In genomic region chr3:158711886-158712285, GRCh38 we compare ENCODE assay signal across 9 cellular contexts. TPM values are rescaled to one million over a fixed set of nuclear protein-coding genes. Genes with fewer than 3 reads are reported as not detected.
DNase-seq lines count a peak whose midpoint lies in the region; ATAC-seq and TF ChIP-seq lines count a peak whose summit lies in the region.
"Had no signal": no experiment of that assay in that cellular context is flagged by ENCODE, and none has a peak within 500 bp of the region (broad histone marks: within the 10 kb centered on the region; RNA-seq: fewer than 3 reads in every experiment).

No MANE protein-coding gene starts in this region.

- TF ChIP-seq CTCF in PC-3 (conservative IDR thresholded peaks at IDR 0.05; ENCODE audit: low read depth, low read length), result no peak
- TF ChIP-seq CTCF in esophagus squamous epithelium (IDR thresholded peaks at IDR 0.05), result no peak
- TF ChIP-seq CTCF in psoas muscle (IDR thresholded peaks at IDR 0.05), result no peak
- no peak for TF ChIP-seq CTCF in thyroid gland (IDR thresholded peaks at IDR 0.05)

- POLR2A ChIA-PET in PC-3 (lab: Charles Lee; ENCODE audit: unreplicated experiment), result no interaction called here

- H3K9ac ChIP-seq in PC-3 (ENCODE audit: low read length), result no peak overlapping the region

- H3K9me2 ChIP-seq in PC-3 (replicated peaks; ENCODE audit: low read length), result no peaks in the 10 kb centered on the region

- intact Hi-C loops in PC-3 (cut with micrococcal nuclease) (no loop called here), esophagus squamous epithelium (cut with DNase I) (no loop called here), psoas muscle (cut with DNase I) (no loop called here), thyroid gland (cut with DNase I) (no loop called here)

- BruUV-seq in PC-3 (replicated peaks; lab: Mats Ljungman, UMichigan), result no TSS peak

- H3K4me2 ChIP-seq in PC-3 (ENCODE audit: low read length), result 0 out of 2 replicates have a peak overlapping the region, but pooled peaks have one; percentile 33

- CTCF ChIA-PET in PC-3 (lab: Charles Lee), result no interaction called here

- H3K27ac ChIP-seq in PC-3 (ENCODE audit: low read length) (peak overlapping the region; percentile 83), esophagus squamous epithelium (peak overlapping the region in 3 of 4 donors; percentile 26 to 63 (median 32)), psoas muscle (peak overlapping the region; percentile 23), thyroid gland (peak overlapping the region in 1 of 3 donors; percentile 14)

- H3K36me3 ChIP-seq in PC-3 (ENCODE audit: low read depth, low read length) (peaks cover 9% of the 10 kb centered on the region; the same call in 1 of the 2 replicates), esophagus squamous epithelium (peaks cover 0 to 27% (median 0%) of the 10 kb centered on the region in 3 donors), psoas muscle (ENCODE audit: insufficient read depth in 1 of 2, low read depth in 1 of 2) (peaks cover 0 to 60% of the 10 kb centered on the region in 2 donors), thyroid gland (peaks cover 0 to 8% of the 10 kb centered on the region in 2 donors)

- H3K27me3 ChIP-seq in PC-3 (ENCODE audit: low read length), result no peaks in the 10 kb centered on the region
- no peaks in the 10 kb centered on the region for H3K27me3 ChIP-seq in esophagus squamous epithelium
- H3K27me3 ChIP-seq in psoas muscle (ENCODE audit: insufficient read depth in 3 of 3, low read length in 2 of 3), result no peaks in the 10 kb centered on the region
- H3K27me3 ChIP-seq in thyroid gland, result no peaks in the 10 kb centered on the region

- peaks cover 5% of the 10 kb centered on the region; the same call in 1 of the 2 replicates for H3K79me2 ChIP-seq in PC-3 (ENCODE audit: low read length)

- no peaks in the 10 kb centered on the region for H3F3A ChIP-seq in PC-3 (ENCODE audit: low read length, unreplicated experiment)

- peaks cover 54% of the 10 kb centered on the region for H3K4me1 ChIP-seq in PC-3 (ENCODE audit: insufficient read depth, low read length)
- peaks cover 3 to 22% (median 7%) of the 10 kb centered on the region in 3 donors for H3K4me1 ChIP-seq in esophagus squamous epithelium
- H3K4me1 ChIP-seq in psoas muscle, result peaks cover 13% of the 10 kb centered on the region
- H3K4me1 ChIP-seq in thyroid gland, result peaks cover 0 to 9% of the 10 kb centered on the region in 2 donors

- DNase-seq in GM03348 (ENCODE audit: low spot score) (peak; percentile 84), PC-3 (peak; percentile 44), esophagus squamous epithelium (lab: John Stamatoyannopoulos, UW) (no peak), psoas muscle (no peak), thyroid gland (no peak), T-helper 1 cell (no peak), 8988T (no peak), NCI-H2107 treated with DMSO at 0.1 percent for 48 hours (lab: John Stamatoyannopoulos, UW; ENCODE audit: unreplicated experiment) (no peak)
- DNase-seq: activated naive CD8-positive, alpha-beta T cell treated with anti-CD3 and anti-CD28 coated beads, Interleukin-2, amount 10 ng/mL, durations not matched to agents 7 days and 5 days had no signal

- no peak overlapping the region for H2AFZ ChIP-seq in PC-3 (ENCODE audit: low read length)

- no peaks in the 10 kb centered on the region for H4K20me1 ChIP-seq in PC-3 (ENCODE audit: low read length)

- H3K4me3 ChIP-seq in PC-3 (ENCODE audit: low read length), result no peak overlapping the region
- no peak overlapping the region for H3K4me3 ChIP-seq in esophagus squamous epithelium
- no peak overlapping the region for H3K4me3 ChIP-seq in psoas muscle
- no peak overlapping the region for H3K4me3 ChIP-seq in thyroid gland (replicated peaks in 1 of 3)

- WGBS in esophagus squamous epithelium, 2 donors, result 18 to 29% methylated on average over 1 of the region's 1 CpG
- WGBS in psoas muscle, 3 donors, result 62 to 65% (median 63%) methylated on average over 1 of the region's 1 CpG
- whole genome bisulfite sequencing in thyroid gland, 2 donors, result 68 to 77% methylated on average over 1 of the region's 1 CpG

- ATAC-seq in PC-3 (no peak), psoas muscle (peak in 1 of 4 donors; percentile 34)

- TF ChIP-seq POLR2A in esophagus squamous epithelium (IDR thresholded peaks at IDR 0.05), result no peak
- no peak for TF ChIP-seq POLR2A in thyroid gland (IDR thresholded peaks at IDR 0.05)

- H3K9me3 ChIP-seq in PC-3 (ENCODE audit: low read length), result no peaks in the 10 kb centered on the region
- no peaks in the 10 kb centered on the region for H3K9me3 ChIP-seq in esophagus squamous epithelium
- no peaks in the 10 kb centered on the region for H3K9me3 ChIP-seq in psoas muscle
- no peaks in the 10 kb centered on the region for H3K9me3 ChIP-seq in thyroid gland

RNA-seq across cellular contexts. Expression of gene RARRES1, which starts 20.4 kb away (rescaled TPM):
- total RNA-seq in PC-3 (2014; rRNA removed) (0.73 TPM in 1 of 2 replicates, not detected in the other), esophagus squamous epithelium (10 to 100 TPM in 1 of 4 donors, 1 to 10 TPM in 3; 1.4 to 53.3 (median 6.4) TPM), psoas muscle (10 to 100 TPM in 1 of 4 donors, 1 to 10 TPM in 2, under 1 TPM in 1; 0.97 to 28.1 (median 5.8) TPM), thyroid gland (100 to 1,000 TPM in 1 of 4 donors, 10 to 100 TPM in 1, 1 to 10 TPM in 2; 4.8 to 394 (median 21.4) TPM)
- polyA plus RNA-seq in psoas muscle, result 1 to 10 TPM in 2 of 3 donors, under 1 TPM in 1; 0.69 to 6.2 (median 2.9) TPM
- total RNA-seq: activated naive CD8-positive, alpha-beta T cell treated with anti-CD3 and anti-CD28 coated beads, Interleukin-2, amount 10 ng/mL, durations not matched to agents 7 days and 5 days had no signal

RNA-seq across cellular contexts. Expression of gene LXN, which starts 39.4 kb away (rescaled TPM):
- 332 and 471 TPM in 2 replicates for total RNA-seq in PC-3 (2014; rRNA removed)
- total RNA-seq in esophagus squamous epithelium, result 10 to 100 TPM in 2 of 4 donors, 1 to 10 TPM in 2; 4.7 to 11.1 (median 9.6) TPM
- 1 to 10 TPM; 1.8 to 6.7 (median 3.6) TPM for total RNA-seq in psoas muscle
- polyA plus RNA-seq in psoas muscle, result 1 to 10 TPM; 1.6 to 4.3 (median 3.2) TPM
- total RNA-seq in thyroid gland, result 10 to 100 TPM; 16.8 to 42.3 (median 22.7) TPM

Comparison
In these comparisons a context has a peak if more than half of its experiments do, and no peak if none do; other contexts are left out.
1. DNase-seq: peak in GM03348 (single experiment) and PC-3 (single experiment); none in esophagus squamous epithelium (single experiment), psoas muscle (0 of 2), thyroid gland (0 of 2), T-helper 1 cell (0 of 5), 8988T (single experiment) and NCI-H2107 treated with DMSO at 0.1 percent for 48 hours (single experiment).